ENCODE assay signal across 1 cellular context in genomic region chr9:137484551-137485315, GRCh38.
TF ChIP-seq lines count a peak whose summit lies in the region.

No MANE protein-coding gene starts in this region.

TF ChIP-seq in HepG2, 621 proteins besides CTCF, POLR2A, EP300 and RAD21:
- TF ChIP-seq KDM5B (CRISPR knock-in tag; IDR thresholded peaks at IDR 0.05; ENCODE audit: borderline replicate concordance) = peak; percentile 47; the same call in 1 of the 2 replicates
- peak; percentile 45 for TF ChIP-seq ZFY (CRISPR knock-in tag; IDR thresholded peaks at IDR 0.05)
- TF ChIP-seq TEAD3 (CRISPR knock-in tag; optimal IDR thresholded peaks at IDR 0.05; ENCODE audit: borderline replicate concordance) = peak; percentile 23
- TF ChIP-seq SALL1 (CRISPR knock-in tag; IDR thresholded peaks at IDR 0.05) = peak; percentile 22; the same call in 1 of the 2 replicates
- peak; percentile 36; the same call in 1 of the 2 replicates for TF ChIP-seq ZFP91 (CRISPR knock-in tag; IDR thresholded peaks at IDR 0.05; ENCODE audit: borderline replicate concordance)
- no peak for TF ChIP-seq ZNF607 (CRISPR knock-in tag; IDR thresholded peaks at IDR 0.05; ENCODE audit: borderline replicate concordance)
- 0 out of 2 replicates have a peak, but pooled peaks have one; percentile 21 for TF ChIP-seq SETDB1 (CRISPR knock-in tag; IDR thresholded peaks at IDR 0.05; ENCODE audit: borderline replicate concordance)
- TF ChIP-seq NFIB (CRISPR knock-in tag; IDR thresholded peaks at IDR 0.05; ENCODE audit: borderline replicate concordance) = 0 out of 2 replicates have a peak, but pooled peaks have one; percentile 35
- TF ChIP-seq ZEB1 (IDR thresholded peaks at IDR 0.05; ENCODE audit: insufficient replicate concordance, low read depth) = peak; percentile 30
- TF ChIP-seq ZNF30 (CRISPR knock-in tag; IDR thresholded peaks at IDR 0.05) = 0 out of 2 replicates have a peak, but pooled peaks have one; percentile 28
- no peak for TF ChIP-seq JDP2 (CRISPR knock-in tag; IDR thresholded peaks at IDR 0.05; ENCODE audit: borderline replicate concordance)
- TF ChIP-seq SMAD3 (CRISPR knock-in tag; IDR thresholded peaks at IDR 0.05) = no peak
- TF ChIP-seq MAX (IDR thresholded peaks at IDR 0.05) = peak; percentile 78
- peak; percentile 87 for TF ChIP-seq ZFX (CRISPR knock-in tag; IDR thresholded peaks at IDR 0.05; ENCODE audit: low read depth)
- peak; percentile 47; the same call in 1 of the 2 replicates for TF ChIP-seq ZBTB38 (CRISPR knock-in tag; IDR thresholded peaks at IDR 0.05)
- TF ChIP-seq ZNF687 (CRISPR knock-in tag; IDR thresholded peaks at IDR 0.05) = peak; percentile 88
- TF ChIP-seq ZNF501 (CRISPR knock-in tag; IDR thresholded peaks at IDR 0.05) = peak; percentile 36; the same call in 1 of the 2 replicates
- TF ChIP-seq ZBTB33 (CRISPR knock-in tag; IDR thresholded peaks at IDR 0.05) = peak; percentile 53; the same call in 1 of the 2 replicates
- no peak for TF ChIP-seq KLF12 (CRISPR knock-in tag; IDR thresholded peaks at IDR 0.05; ENCODE audit: borderline replicate concordance)
- no peak for TF ChIP-seq WIZ (CRISPR knock-in tag; IDR thresholded peaks at IDR 0.05)
- TF ChIP-seq SP4 (CRISPR knock-in tag; IDR thresholded peaks at IDR 0.05) = 0 out of 2 replicates have a peak, but pooled peaks have one; percentile 24
- peak; percentile 25; the same call in 1 of the 2 replicates for TF ChIP-seq TFDP1 (CRISPR knock-in tag; IDR thresholded peaks at IDR 0.05; ENCODE audit: borderline replicate concordance)
